Comparison of ENCODE assay signal across 14 cellular contexts in genomic region chr2:181657379-181657778, GRCh38. TPM values are rescaled to one million over a fixed set of nuclear protein-coding genes. Genes with fewer than 3 reads are reported as not detected.
DNase-seq lines count a peak whose midpoint lies in the region; ATAC-seq, FAIRE-seq and TF ChIP-seq lines count a peak whose summit lies in the region.
"Had no signal": no experiment of that assay in that cellular context is flagged by ENCODE, and none has a peak within 500 bp of the region (broad histone marks: within the 10 kb centered on the region; RNA-seq: fewer than 3 reads in every experiment).

No MANE protein-coding gene starts in this region.

- WGBS in HepG2 (ENCODE audit: low lambda C conversion rate): 80% methylated on average over 4 of the region's 4 CpGs

- H3K4me3 ChIP-seq in iPS-18a (ENCODE audit: low read length): peak overlapping the region; percentile 80
- H3K4me3 ChIP-seq in subcutaneous abdominal adipose tissue (ENCODE audit: low read depth in 1 of 5, low read length in 5 of 5): peak overlapping the region in 4 of 5 donors; percentile 17 to 69 (median 60)
- no peak overlapping the region for H3K4me3 ChIP-seq in HepG2 (replicated peaks in 1 of 3; ENCODE audit: insufficient read depth in 1 of 3, low read depth in 2 of 3, low read length in 3 of 3)
- H3K4me3 ChIP-seq in A673 (ENCODE audit: low read depth, low read length, poor library complexity, severe bottlenecking): no peak overlapping the region

- TF ChIP-seq EP300 in HepG2 (IDR thresholded peaks at IDR 0.05; ENCODE audit: low read depth in 2 of 2, low read length in 2 of 2) (no peak), HepG2 (CRISPR knock-in tag; IDR thresholded peaks at IDR 0.05; ENCODE audit: borderline replicate concordance) (no peak)

- CTCF ChIA-PET in activated CD4-positive, alpha-beta memory T cell treated with anti-CD3 and anti-CD28 coated beads, Interleukin-2, amount 10 ng/mL, durations not matched to agents 7 days and 5 days (lab: Charles Lee): interaction anchor here (0.6 to 2.5 kb wide), 3 partner anchors 29 to 96 kb away, joined by 4 to 7 read pairs (median 4); no protein-coding TSS in a partner anchor
- CTCF ChIA-PET in HepG2 (lab: Yijun Ruan, JAX; ENCODE audit: low intra/inter-chr PET ratio, low total read pairs) (no interaction called here), A673 (lab: Charles Lee) (no interaction called here)

- peaks cover 6% of the 10 kb centered on the region for H3K4me1 Mint-ChIP-seq in activated T-cell treated with anti-CD3 and anti-CD28 coated beads, Interleukin-2, amount 50 U/mL, for 72 hours (ENCODE audit: low read depth)
- peaks cover 8% of the 10 kb centered on the region for H3K4me1 Mint-ChIP-seq in activated CD4-positive, alpha-beta memory T cell treated with anti-CD3 and anti-CD28 coated beads, Interleukin-2, amount 10 ng/mL, durations not matched to agents 7 days and 5 days

- H3K9me3 Mint-ChIP-seq in activated T-cell treated with anti-CD3 and anti-CD28 coated beads, Interleukin-2, amount 50 U/mL, for 72 hours: no peaks in the 10 kb centered on the region
- no peaks in the 10 kb centered on the region for H3K9me3 Mint-ChIP-seq in activated CD4-positive, alpha-beta memory T cell treated with anti-CD3 and anti-CD28 coated beads, Interleukin-2, amount 10 ng/mL, durations not matched to agents 7 days and 5 days

- no peaks in the 10 kb centered on the region for H3K36me3 ChIP-seq in iPS-18a (ENCODE audit: control insufficient read depth, low read depth, low read length)
- no peaks in the 10 kb centered on the region for H3K36me3 ChIP-seq in subcutaneous abdominal adipose tissue (ENCODE audit: control insufficient read depth in 5 of 5, insufficient read depth in 5 of 5, low read length in 5 of 5)
- H3K36me3 ChIP-seq in HepG2 (replicated peaks in 1 of 2; ENCODE audit: control insufficient read depth in 1 of 2, insufficient read depth in 2 of 2, low read length in 2 of 2): no peaks in the 10 kb centered on the region
- H3K36me3 ChIP-seq in A673 (ENCODE audit: insufficient read depth, low read length, poor library complexity, severe bottlenecking): no peaks in the 10 kb centered on the region

- H3K27me3 ChIP-seq in iPS-18a (ENCODE audit: control insufficient read depth, insufficient read depth, low read length) (peaks cover 68% of the 10 kb centered on the region), subcutaneous abdominal adipose tissue (ENCODE audit: control insufficient read depth in 5 of 5, insufficient read depth in 4 of 5, low read length in 5 of 5) (peaks cover 2 to 19% (median 12%) of the 10 kb centered on the region in 5 donors), HepG2 (ENCODE audit: control insufficient read depth in 1 of 2, insufficient read depth in 2 of 2, low read length in 2 of 2) (peaks cover 0 to 23% of the 10 kb centered on the region in 2 experiments; a peak in 2 of 5 replicates), A673 (replicated peaks; ENCODE audit: insufficient read depth, low read depth, low read length, poor library complexity) (no peaks in the 10 kb centered on the region)

- no peaks in the 10 kb centered on the region for H3K36me3 Mint-ChIP-seq in activated T-cell treated with anti-CD3 and anti-CD28 coated beads, Interleukin-2, amount 50 U/mL, for 72 hours (ENCODE audit: insufficient read depth in 2 of 2)
- H3K36me3 Mint-ChIP-seq in activated CD4-positive, alpha-beta memory T cell treated with anti-CD3 and anti-CD28 coated beads, Interleukin-2, amount 10 ng/mL, durations not matched to agents 7 days and 5 days (ENCODE audit: low read depth): no peaks in the 10 kb centered on the region

- H3K4me3 Mint-ChIP-seq in activated T-cell treated with anti-CD3 and anti-CD28 coated beads, Interleukin-2, amount 50 U/mL, for 72 hours: peak overlapping the region; percentile 64 to 85
- peak overlapping the region; percentile 58 for H3K4me3 Mint-ChIP-seq in activated CD4-positive, alpha-beta memory T cell treated with anti-CD3 and anti-CD28 coated beads, Interleukin-2, amount 10 ng/mL, durations not matched to agents 7 days and 5 days

- H3K9ac ChIP-seq in iPS-18a (ENCODE audit: low read length) (no peak overlapping the region), subcutaneous abdominal adipose tissue (ENCODE audit: low read length in 5 of 5) (no peak overlapping the region), HepG2 (ENCODE audit: insufficient read depth, low read depth, low read length) (no peak overlapping the region)
- H3K9ac ChIP-seq: KMS-11 had no signal

- intact Hi-C loops in HepG2 (cut with micrococcal nuclease; ENCODE audit: unreplicated experiment): no loop called here
- intact Hi-C loops in A673 (cut with micrococcal nuclease; ENCODE audit: unreplicated experiment): no loop called here

- POLR2A ChIA-PET in activated CD4-positive, alpha-beta memory T cell treated with anti-CD3 and anti-CD28 coated beads, Interleukin-2, amount 10 ng/mL, durations not matched to agents 7 days and 5 days (lab: Charles Lee): no interaction called here
- POLR2A ChIA-PET in HepG2 (lab: Yijun Ruan, JAX): no interaction called here
- POLR2A ChIA-PET in A673 (lab: Charles Lee; ENCODE audit: low non-redundant PET): no interaction called here

- H3K27me3 Mint-ChIP-seq in activated T-cell treated with anti-CD3 and anti-CD28 coated beads, Interleukin-2, amount 50 U/mL, for 72 hours (ENCODE audit: low read depth): peaks cover 69% of the 10 kb centered on the region
- peaks cover 60% of the 10 kb centered on the region for H3K27me3 Mint-ChIP-seq in activated CD4-positive, alpha-beta memory T cell treated with anti-CD3 and anti-CD28 coated beads, Interleukin-2, amount 10 ng/mL, durations not matched to agents 7 days and 5 days

- no peak for DNase-seq in activated T-cell treated with anti-CD3 and anti-CD28 coated beads, Interleukin-2, amount 50 U/mL, for 72 hours
- DNase-seq in activated T-cell treated with anti-CD3 and anti-CD28 coated beads, Interleukin-2, amount 50 U/mL, for 48 hours: no peak
- no peak for DNase-seq in activated CD4-positive, alpha-beta memory T cell treated with anti-CD3 and anti-CD28 coated beads, Interleukin-2, amount 10 ng/mL, durations not matched to agents 7 days and 5 days
- DNase-seq in HepG2 (ENCODE audit: low spot score): no peak
- DNase-seq in A673 (ENCODE audit: low spot score): no peak
- no peak for DNase-seq in GDM1 (lab: John Stamatoyannopoulos, UW)
- DNase-seq: COR-L47; dermis blood vessel endothelial cell; stimulated activated naive CD4-positive, alpha-beta T cell had no signal

- BruUV-seq in HepG2 (replicated peaks; lab: Mats Ljungman, UMichigan): no TSS peak
- BruUV-seq in A673 (replicated peaks; lab: Mats Ljungman, UMichigan): no TSS peak

- no peak for TF ChIP-seq CTCF in HepG2 (CRISPR knock-in tag; IDR thresholded peaks at IDR 0.05)
- TF ChIP-seq CTCF in A673 (conservative IDR thresholded peaks at IDR 0.05; ENCODE audit: low read depth, low read length): no peak

- no peak overlapping the region for H3K4me2 ChIP-seq in HepG2 (ENCODE audit: low read depth, low read length)
- H3K4me2 ChIP-seq: KMS-11 had no signal

- H3K27ac Mint-ChIP-seq in activated T-cell treated with anti-CD3 and anti-CD28 coated beads, Interleukin-2, amount 50 U/mL, for 72 hours: no peak overlapping the region
- H3K27ac Mint-ChIP-seq in activated CD4-positive, alpha-beta memory T cell treated with anti-CD3 and anti-CD28 coated beads, Interleukin-2, amount 10 ng/mL, durations not matched to agents 7 days and 5 days: no peak overlapping the region

- TF ChIP-seq POLR2A in HepG2 (IDR thresholded peaks at IDR 0.05; ENCODE audit: insufficient read depth in 1 of 2, low read depth in 2 of 2, low read length in 2 of 2): no peak

- H3K27ac ChIP-seq in iPS-18a (ENCODE audit: low read length) (no peak overlapping the region), subcutaneous abdominal adipose tissue (ENCODE audit: low read depth, low read length) (no peak overlapping the region), HepG2 (ENCODE audit: extremely low read length, insufficient read depth, low read length) (no peak overlapping the region), A673 (ENCODE audit: low read depth, low read length, poor library complexity, severe bottlenecking) (no peak overlapping the region)
- H3K27ac ChIP-seq: KMS-11 had no signal

- H3K79me2 ChIP-seq in HepG2 (ENCODE audit: insufficient read depth, low read length): no peaks in the 10 kb centered on the region

- no peak for TF ChIP-seq RAD21 in HepG2 (CRISPR knock-in tag; IDR thresholded peaks at IDR 0.05)

- no peak for ATAC-seq in activated T-cell treated with anti-CD3 and anti-CD28 coated beads, Interleukin-2, amount 50 U/mL, for 72 hours (replicated peaks in 1 of 2)
- no peak for ATAC-seq in HepG2

- H4K20me1 ChIP-seq in HepG2 (ENCODE audit: insufficient read depth, low read length): no peaks in the 10 kb centered on the region

- FAIRE-seq in HepG2 (lab: Jason Lieb, UNC): no peak

- H2AFZ ChIP-seq in HepG2 (ENCODE audit: low read length): no peak overlapping the region

- in situ Hi-C loops in HepG2 (cut with HindIII; ENCODE audit: extremely low pct_ligation_motif_present, low pct_unique_long_range_greater_than_20kb): no loop called here

- H3K4me1 ChIP-seq in iPS-18a (ENCODE audit: control insufficient read depth, low read depth, low read length): peaks cover 23% of the 10 kb centered on the region
- peaks cover 6 to 14% (median 12%) of the 10 kb centered on the region in 5 donors for H3K4me1 ChIP-seq in subcutaneous abdominal adipose tissue (ENCODE audit: control insufficient read depth in 5 of 5, insufficient read depth in 5 of 5, low read length in 5 of 5)
- H3K4me1 ChIP-seq in HepG2 (ENCODE audit: insufficient read depth, low read length): peaks cover 11% of the 10 kb centered on the region
- no peaks in the 10 kb centered on the region for H3K4me1 ChIP-seq in A673 (ENCODE audit: insufficient read depth, low read length, poor library complexity, severe bottlenecking)

- H3K9me3 ChIP-seq in iPS-18a (ENCODE audit: control insufficient read depth, low read depth, low read length) (no peaks in the 10 kb centered on the region), subcutaneous abdominal adipose tissue (ENCODE audit: control insufficient read depth in 5 of 5, low read length in 5 of 5) (no peaks in the 10 kb centered on the region), HepG2 (ENCODE audit: low read length) (no peaks in the 10 kb centered on the region), A673 (ENCODE audit: low read depth, low read length, poor library complexity, severe bottlenecking) (no peaks in the 10 kb centered on the region)

RNA-seq across cellular contexts. Expression of gene CERKL, which starts 0.5 kb away (rescaled TPM):
- under 1 TPM in 1 of 2 donors, not detected in 1; 0.07 TPM for total RNA-seq in activated T-cell treated with anti-CD3 and anti-CD28 coated beads, Interleukin-2, amount 50 U/mL, for 72 hours
- total RNA-seq in activated CD4-positive, alpha-beta memory T cell treated with anti-CD3 and anti-CD28 coated beads, Interleukin-2, amount 10 ng/mL, durations not matched to agents 7 days and 5 days: under 1 TPM in 1 of 2 experiments, not detected in 1; 0.08 TPM
- not detected in 2 replicates for total RNA-seq in HepG2 (2016; rRNA removed; fragmentation: Illumina TruSeq; extraction: Trizol)
- total RNA-seq in HepG2 (2016; cell fraction: cytosol; rRNA removed; fragmentation: Illumina TruSeq; extraction: Trizol; ENCODE audit: low read depth): not detected in 2 replicates
- total RNA-seq in HepG2 (2016; cell fraction: insoluble cytoplasmic fraction; rRNA removed; fragmentation: Illumina TruSeq; extraction: Trizol): not detected in 2 replicates
- not detected in 2 replicates for total RNA-seq in HepG2 (2016; cell fraction: membrane; rRNA removed; fragmentation: Illumina TruSeq; extraction: Trizol)
- total RNA-seq in HepG2 (2016; cell fraction: nucleus; rRNA removed; fragmentation: Illumina TruSeq; extraction: Trizol): not detected in 2 replicates
- not detected in 2 replicates for polyA plus RNA-seq in HepG2 (2011; rRNA removed)
- not detected in 2 replicates for polyA plus RNA-seq in HepG2 (2011; cell fraction: cytosol; rRNA removed)
- not detected in 2 replicates for polyA plus RNA-seq in HepG2 (2011; cell fraction: nucleus; rRNA removed)
- polyA plus RNA-seq in HepG2 (2012): not detected in 2 replicates
- not detected in 2 replicates for polyA plus RNA-seq in HepG2 (2016; cell fraction: cytosol; fragmentation: Illumina TruSeq; extraction: Trizol; ENCODE audit: low read depth)
- not detected in 2 replicates for polyA plus RNA-seq in HepG2 (2016; cell fraction: insoluble cytoplasmic fraction; fragmentation: Illumina TruSeq; extraction: Trizol; ENCODE audit: low read depth)
- polyA plus RNA-seq in HepG2 (2016; cell fraction: membrane; fragmentation: Illumina TruSeq; extraction: Trizol; ENCODE audit: low read depth): not detected in 2 replicates
- not detected in 2 replicates for polyA plus RNA-seq in HepG2 (2016; cell fraction: nucleus; fragmentation: Illumina TruSeq; extraction: Trizol; ENCODE audit: insufficient read depth, low read depth)
- not detected in 2 replicates for polyA minus RNA-seq in HepG2 (2011; rRNA and poly(A)+ RNA removed; ENCODE audit: low replicate concordance)
- polyA minus RNA-seq in HepG2 (2011; cell fraction: cytosol; rRNA and poly(A)+ RNA removed): not detected in 2 replicates
- not detected in 2 replicates for polyA minus RNA-seq in HepG2 (2011; cell fraction: nucleus; rRNA and poly(A)+ RNA removed)
- 0.72 and 0.75 TPM in 2 replicates for total RNA-seq in A673 (2021)
- total RNA-seq: dermis blood vessel endothelial cell, myocyte had no signal

RNA-seq across cellular contexts. Expression of gene NEUROD1, which starts 22.9 kb away (rescaled TPM):
- total RNA-seq in activated T-cell treated with anti-CD3 and anti-CD28 coated beads, Interleukin-2, amount 50 U/mL, for 72 hours: not detected
- total RNA-seq in activated CD4-positive, alpha-beta memory T cell treated with anti-CD3 and anti-CD28 coated beads, Interleukin-2, amount 10 ng/mL, durations not matched to agents 7 days and 5 days: not detected
- total RNA-seq in HepG2 (2016; rRNA removed; fragmentation: Illumina TruSeq; extraction: Trizol): not detected in 2 replicates
- not detected in 2 replicates for total RNA-seq in HepG2 (2016; cell fraction: cytosol; rRNA removed; fragmentation: Illumina TruSeq; extraction: Trizol; ENCODE audit: low read depth)
- not detected in 2 replicates for total RNA-seq in HepG2 (2016; cell fraction: insoluble cytoplasmic fraction; rRNA removed; fragmentation: Illumina TruSeq; extraction: Trizol)
- total RNA-seq in HepG2 (2016; cell fraction: membrane; rRNA removed; fragmentation: Illumina TruSeq; extraction: Trizol): not detected in 2 replicates
- not detected in 2 replicates for total RNA-seq in HepG2 (2016; cell fraction: nucleus; rRNA removed; fragmentation: Illumina TruSeq; extraction: Trizol)
- not detected in 2 replicates for polyA plus RNA-seq in HepG2 (2011; rRNA removed)
- not detected in 2 replicates for polyA plus RNA-seq in HepG2 (2011; cell fraction: cytosol; rRNA removed)
- not detected in 2 replicates for polyA plus RNA-seq in HepG2 (2011; cell fraction: nucleus; rRNA removed)
- not detected in 2 replicates for polyA plus RNA-seq in HepG2 (2012)
- polyA plus RNA-seq in HepG2 (2016; cell fraction: cytosol; fragmentation: Illumina TruSeq; extraction: Trizol; ENCODE audit: low read depth): not detected in 2 replicates
- polyA plus RNA-seq in HepG2 (2016; cell fraction: insoluble cytoplasmic fraction; fragmentation: Illumina TruSeq; extraction: Trizol; ENCODE audit: low read depth): not detected in 2 replicates
- polyA plus RNA-seq in HepG2 (2016; cell fraction: membrane; fragmentation: Illumina TruSeq; extraction: Trizol; ENCODE audit: low read depth): not detected in 2 replicates
- not detected in 2 replicates for polyA plus RNA-seq in HepG2 (2016; cell fraction: nucleus; fragmentation: Illumina TruSeq; extraction: Trizol; ENCODE audit: insufficient read depth, low read depth)
- not detected in 2 replicates for polyA minus RNA-seq in HepG2 (2011; rRNA and poly(A)+ RNA removed; ENCODE audit: low replicate concordance)
- not detected in 2 replicates for polyA minus RNA-seq in HepG2 (2011; cell fraction: cytosol; rRNA and poly(A)+ RNA removed)
- polyA minus RNA-seq in HepG2 (2011; cell fraction: nucleus; rRNA and poly(A)+ RNA removed): not detected in 2 replicates
- not detected in 2 replicates for total RNA-seq in A673 (2021)
- total RNA-seq: dermis blood vessel endothelial cell; myocyte; T-helper 2 cell treated with Interferon-gamma antibody and Interleukin-4, amounts not matched to agents 100 ng/mL and 5 ng/mL, for 36 hours had no signal

Comparison
In these comparisons a context has a peak if more than half of its experiments do, and no peak if none do; other contexts are left out.
1. H3K4me3 ChIP-seq: peak in iPS-18a (single experiment) and subcutaneous abdominal adipose tissue (4 of 5); none in HepG2 (0 of 3) and A673 (single experiment).